Comparison of ENCODE assay signal across 8 cellular contexts in the genomic region with DNA sequence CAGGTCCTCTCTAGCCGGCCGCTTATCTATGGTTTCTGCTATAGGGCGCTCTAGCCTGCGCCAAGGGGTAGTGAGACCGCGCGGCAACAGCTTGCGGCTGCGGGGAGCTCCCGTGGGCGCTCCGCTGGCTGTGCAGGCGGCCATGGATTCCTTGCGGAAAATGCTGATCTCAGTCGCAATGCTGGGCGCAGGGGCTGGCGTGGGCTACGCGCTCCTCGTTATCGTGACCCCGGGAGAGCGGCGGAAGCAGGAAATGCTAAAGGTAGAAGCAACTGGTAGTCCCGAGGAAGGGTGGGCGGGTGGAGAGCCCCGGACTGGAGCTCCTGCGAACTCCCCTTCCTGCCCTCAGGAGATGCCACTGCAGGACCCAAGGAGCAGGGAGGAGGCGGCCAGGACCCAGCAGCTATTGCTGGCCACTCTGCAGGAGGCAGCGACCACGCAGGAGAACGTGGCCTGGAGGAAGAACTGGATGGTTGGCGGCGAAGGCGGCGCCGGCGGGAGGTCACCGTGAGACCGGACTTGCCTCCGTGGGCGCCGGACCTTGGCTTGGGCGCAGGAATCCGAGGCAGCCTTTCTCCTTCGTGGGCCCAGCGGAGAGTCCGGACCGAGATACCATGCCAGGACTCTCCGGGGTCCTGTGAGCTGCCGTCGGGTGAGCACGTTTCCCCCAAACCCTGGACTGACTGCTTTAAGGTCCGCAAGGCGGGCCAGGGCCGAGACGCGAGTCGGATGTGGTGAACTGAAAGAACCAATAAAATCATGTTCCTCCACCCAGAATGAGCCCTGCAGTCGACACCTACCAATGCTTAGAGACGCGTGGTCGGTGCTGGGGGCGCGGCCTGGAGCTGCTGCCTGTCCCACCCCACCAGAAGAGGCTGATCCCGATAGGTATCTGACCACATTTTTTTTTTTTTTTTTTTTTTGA. TPM values are rescaled to one million over a fixed set of nuclear protein-coding genes. Genes with fewer than 3 reads are reported as not detected.
DNase-seq lines count a peak whose midpoint lies in the region; ATAC-seq and TF ChIP-seq lines count a peak whose summit lies in the region.

A gene (minus strand): TSS at position 664 of the 925 bp plus-strand sequence. CDS start 2,236 bp downstream, outside the sequence.
A gene with protein sequence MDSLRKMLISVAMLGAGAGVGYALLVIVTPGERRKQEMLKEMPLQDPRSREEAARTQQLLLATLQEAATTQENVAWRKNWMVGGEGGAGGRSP (plus strand): TSS at position 70 of the 925 bp plus-strand sequence. CDS start 73 bp downstream, at position 143.

- H3K27me3 ChIP-seq in SU-DHL-6 (ENCODE audit: low read length) (no peaks in the 10 kb centered on the region), adipocyte (replicated peaks; ENCODE audit: control insufficient read depth, insufficient read depth, low read length) (no peaks in the 10 kb centered on the region), heart left ventricle (no peaks in the 10 kb centered on the region)

- intact Hi-C loops in heart left ventricle (cut with DNase I) (loop anchor here in 1 of 10 donors (5.0 kb wide), 1 partner anchor 35 kb away; a partner anchor contains a TSS), posterior vena cava (cut with DNase I) (no loop called here)

- CTCF ChIA-PET in HEK293T (lab: Yijun Ruan, JAX) = interaction anchor here (0.5 to 2.1 kb wide), 4 partner anchors 9 to 211 kb away, joined by 3 to 13 read pairs (median 4); no protein-coding TSS in a partner anchor

- peaks cover 42% of the 10 kb centered on the region for H3K79me2 ChIP-seq in SU-DHL-6 (ENCODE audit: insufficient read depth, low read length)

- ATAC-seq in heart left ventricle = peak; percentile 78 to 91 (median 86)

- WGBS in heart left ventricle, 4 donors = 1% methylated on average over 50 to 66 of the region's 66 CpGs

- TF ChIP-seq POLR2A in heart left ventricle (IDR thresholded peaks at IDR 0.05) = peak in 1 of 2 donors; percentile 53

- POLR2A ChIA-PET in HEK293T (lab: Yijun Ruan, JAX) = interaction anchor here (0.7 to 7.2 kb wide), 44 partner anchors 9 to 276 kb away, joined by 3 to 61 read pairs (median 5); a partner anchor contains a TSS

- H3K36me3 ChIP-seq in ES-I3 (ENCODE audit: insufficient read depth, low read length) = peaks cover 10% of the 10 kb centered on the region; the same call in 1 of the 2 replicates
- no peaks in the 10 kb centered on the region for H3K36me3 ChIP-seq in SU-DHL-6 (ENCODE audit: low read length)
- H3K36me3 ChIP-seq in adipocyte (ENCODE audit: control insufficient read depth, insufficient read depth, low read length, severe bottlenecking) = peaks cover 31% of the 10 kb centered on the region
- peaks cover 0 to 51% (median 47%) of the 10 kb centered on the region in 9 donors for H3K36me3 ChIP-seq in heart left ventricle

- H3K27ac ChIP-seq in SU-DHL-6 (ENCODE audit: low read depth, low read length) = peak within 1 kb of the TSS; percentile 79
- H3K27ac ChIP-seq in heart left ventricle = peak within 1 kb of the TSS; percentile 82 to 97 (median 88)

- DNase-seq in HEK293T (ENCODE audit: extremely low spot score) (peak; percentile 62), NCI-H1105 (lab: John Stamatoyannopoulos, UW) (peak; percentile 83), adipocyte (ENCODE audit: low read depth) (peak; percentile 91), heart left ventricle (peak; percentile 77 to 85 (median 83)), posterior vena cava (ENCODE audit: low spot score) (peak; percentile 90), ureter (ENCODE audit: low spot score) (peak; percentile 86)

- H3K9me2 ChIP-seq in SU-DHL-6 (replicated peaks; ENCODE audit: insufficient read depth, low read length) = no peaks in the 10 kb centered on the region

- H4K20me1 ChIP-seq in SU-DHL-6 (ENCODE audit: low read depth, low read length) = no peaks in the 10 kb centered on the region

- peak within 1 kb of the TSS; percentile 91 for H3K4me2 ChIP-seq in SU-DHL-6 (ENCODE audit: low read depth, low read length, poor library complexity, severe bottlenecking)

- peaks cover 3% of the 10 kb centered on the region; the same call in 1 of the 2 replicates for H3K4me1 ChIP-seq in ES-I3 (ENCODE audit: insufficient read depth, low read length)
- peaks cover 41% of the 10 kb centered on the region for H3K4me1 ChIP-seq in adipocyte (ENCODE audit: control insufficient read depth, insufficient read depth, low read length)
- H3K4me1 ChIP-seq in heart left ventricle = peaks cover 0 to 53% (median 32%) of the 10 kb centered on the region in 12 donors

- H2AFZ ChIP-seq in SU-DHL-6 (ENCODE audit: low read depth, low read length, severe bottlenecking) = peak within 1 kb of the TSS; percentile 68

- H3K4me3 ChIP-seq in SU-DHL-6 (ENCODE audit: insufficient read depth, low read length, poor library complexity, severe bottlenecking) (peak within 1 kb of the TSS; percentile 69), adipocyte (ENCODE audit: low read length) (peak within 1 kb of the TSS; percentile 92), heart left ventricle (peak within 1 kb of the TSS; percentile 68 to 93 (median 76))

- H3K9ac ChIP-seq in ES-I3 (ENCODE audit: low read depth, low read length) (peak within 1 kb of the TSS; percentile 83), SU-DHL-6 (ENCODE audit: low read length) (peak within 1 kb of the TSS; percentile 81), adipocyte (ENCODE audit: low read length) (peak within 1 kb of the TSS; percentile 96)

- H3K9me3 ChIP-seq in ES-I3 (ENCODE audit: control insufficient read depth, insufficient read depth, low read length) (no peaks in the 10 kb centered on the region), SU-DHL-6 (ENCODE audit: insufficient read depth, low read length) (no peaks in the 10 kb centered on the region), adipocyte (ENCODE audit: control insufficient read depth, low read length) (no peaks in the 10 kb centered on the region), heart left ventricle (no peaks in the 10 kb centered on the region)

- peaks cover 48% of the 10 kb centered on the region for H3F3A ChIP-seq in SU-DHL-6 (ENCODE audit: insufficient read depth)

- TF ChIP-seq CTCF in SU-DHL-6 (IDR thresholded peaks at IDR 0.05; ENCODE audit: insufficient read depth, low read length, poor library complexity, severe bottlenecking) (no peak), heart left ventricle (IDR thresholded peaks at IDR 0.05) (no peak)

TF ChIP-seq in HEK293T, 16 proteins besides CTCF, POLR2A, EP300 and RAD21:
- TF ChIP-seq SP1 (IDR thresholded peaks at IDR 0.05) (no peak), SUZ12 (IDR thresholded peaks at IDR 0.05) (no peak), ELF4 (IDR thresholded peaks at IDR 0.05) (peak; percentile 56), TARDBP (IDR thresholded peaks at IDR 0.05) (no peak), CTBP1 (IDR thresholded peaks at IDR 0.05; ENCODE audit: borderline replicate concordance) (0 out of 2 replicates have a peak, but pooled peaks have one; percentile 6), FOXK2 (IDR thresholded peaks at IDR 0.05) (no peak), ZNF384 (IDR thresholded peaks at IDR 0.05) (peak; percentile 91), L3MBTL2 (conservative IDR thresholded peaks at IDR 0.05) (peak; percentile 26; the same call in 1 of the 2 replicates)

RNA-seq across cellular contexts. Expression of the first gene that starts in this region (rescaled TPM):
- total RNA-seq in heart left ventricle (1 to 10 TPM; 1.8 to 6.3 (median 2.9) TPM), posterior vena cava (1 to 10 TPM; 3.7 to 5.1 TPM), ureter (9.8 TPM)
- polyA plus RNA-seq in heart left ventricle = 1 to 10 TPM; 1.4 to 1.8 TPM

RNA-seq across cellular contexts. Expression of the second gene that starts in this region (rescaled TPM):
- 1 to 10 TPM; 5.3 to 8.8 (median 5.9) TPM for total RNA-seq in heart left ventricle
- 10 to 100 TPM; 11.5 to 15.8 TPM for polyA plus RNA-seq in heart left ventricle
- total RNA-seq in posterior vena cava = 1 to 10 TPM; 3.6 to 3.7 TPM
- 6.6 TPM for total RNA-seq in ureter

Comparison
In these comparisons a context has a peak if more than half of its experiments do, and no peak if none do; other contexts are left out.
1. Peak in every context shown above with its lines: DNase-seq, ATAC-seq, H3K4me3 ChIP-seq and H3K27ac ChIP-seq.